In the genomic region with DNA sequence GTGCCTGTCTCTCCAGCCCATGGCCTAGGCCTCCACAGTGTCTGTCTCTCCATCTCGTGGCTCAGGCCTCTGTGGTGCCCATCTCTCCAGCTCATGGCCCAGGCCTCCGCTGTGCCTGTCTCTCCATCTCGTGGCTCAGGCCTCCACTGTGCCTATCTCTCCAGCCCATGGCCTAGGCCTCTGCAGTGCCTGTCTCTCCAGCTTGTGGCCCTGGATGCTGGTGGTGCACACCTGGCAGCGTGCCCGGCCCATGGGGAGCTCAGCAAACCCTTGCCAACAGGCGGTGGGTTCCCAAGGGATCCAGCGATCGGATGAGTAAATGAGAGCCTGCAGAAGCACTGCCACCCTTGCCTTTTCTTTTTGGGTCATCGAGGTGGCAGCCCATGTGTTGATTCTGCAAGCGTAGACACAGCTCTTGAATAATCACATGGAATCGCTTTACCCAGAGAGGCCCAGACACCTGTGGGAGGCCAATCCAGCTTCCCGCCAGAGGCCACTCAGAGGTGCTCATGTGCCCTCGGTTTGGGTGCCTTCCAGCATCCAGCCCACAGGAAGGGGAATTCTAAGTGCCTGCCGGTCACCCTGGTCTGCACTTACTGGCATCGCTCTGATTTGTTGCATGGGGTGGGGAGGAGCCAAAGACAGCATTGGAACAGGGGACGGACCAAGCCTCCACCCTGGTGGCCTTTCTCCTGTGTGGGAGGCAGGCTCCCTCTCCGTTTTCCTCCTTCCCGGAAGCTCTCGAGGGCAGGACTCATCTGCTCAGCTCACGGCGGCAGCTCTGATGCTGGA, we compare ENCODE assay signal across 22 cellular contexts.
A peak's percentile ranks its signal among the peaks of the same experiment; 100 is the strongest.
DNase-seq lines count a peak whose midpoint lies in the region; ATAC-seq and TF ChIP-seq lines count a peak whose summit lies in the region.
"Had no signal": no experiment of that assay in that cellular context is flagged by ENCODE, and none has a peak within 500 bp of the region (broad histone marks: within the 10 kb centered on the region; RNA-seq: fewer than 3 reads in every experiment).

No MANE protein-coding gene starts in this region.

- H3K27ac ChIP-seq in heart left ventricle: no peak overlapping the region
- H3K27ac ChIP-seq: cardiac muscle cell, gastrocnemius medialis, right atrium auricular region, transverse colon had no signal

- no peaks in the 10 kb centered on the region for H3K27me3 ChIP-seq in heart left ventricle
- H3K27me3 ChIP-seq: cardiac muscle cell, gastrocnemius medialis, right atrium auricular region, transverse colon had no signal

- no peak for TF ChIP-seq POLR2A in heart left ventricle (IDR thresholded peaks at IDR 0.05)

- peak; percentile 36 for ATAC-seq in Right ventricle myocardium superior (ENCODE audit: poor library complexity)
- no peak for ATAC-seq in heart left ventricle
- no peak for ATAC-seq in stimulated activated naive CD8-positive, alpha-beta T cell treated with anti-CD3 and anti-CD28 coated beads, Interleukin-15, Interleukin-2, amounts not matched to agents 100 U/mL and 50 U/mL, for 24 hours
- ATAC-seq: activated CD4-positive, CD25-positive, alpha-beta regulatory T cell treated with anti-CD3 and anti-CD28 coated beads, Interleukin-2, amount 50 U/mL, for 24 hours; activated naive CD8-positive, alpha-beta T cell treated with anti-CD3 and anti-CD28 coated beads, Interleukin-2, amount 50 U/mL, for 24 hours; gastrocnemius medialis; HCT116; left colon; stimulated activated naive B cell treated with anti-CD40 and anti-IgM and Interleukin-4, amounts not matched to agents 10 μg/mL and 1 μg/mL and 100 μg/mL, for 72 hours had no signal

- no peak for TF ChIP-seq CTCF in heart left ventricle (IDR thresholded peaks at IDR 0.05)

- peaks cover 0 to 24% (median 9%) of the 10 kb centered on the region in 12 donors for H3K4me1 ChIP-seq in heart left ventricle
- H3K4me1 ChIP-seq: gastrocnemius medialis had no signal

- WGBS in heart left ventricle, 4 donors: 79 to 84% (median 81%) methylated on average over 16 to 21 of the region's 21 CpGs

- intact Hi-C loops in Right ventricle myocardium superior (cut with DNase I): no loop called here
- intact Hi-C loops in heart left ventricle (cut with DNase I): no loop called here

- H3K9me3 ChIP-seq in heart left ventricle: no peaks in the 10 kb centered on the region
- H3K9me3 ChIP-seq: gastrocnemius medialis, right atrium auricular region, transverse colon had no signal

- H3K4me3 ChIP-seq in heart left ventricle: no peak overlapping the region
- H3K4me3 ChIP-seq: cardiac muscle cell, gastrocnemius medialis, right atrium auricular region, transverse colon had no signal

- peak; percentile 37 for DNase-seq in Right ventricle myocardium superior
- DNase-seq in heart left ventricle: no peak
- peak; percentile 88 for DNase-seq in NCI-H2029 treated with DMSO at 0.1 percent for 48 hours (lab: John Stamatoyannopoulos, UW)
- peak; percentile 7 for DNase-seq in astrocyte of the hippocampus (ENCODE audit: low read depth, low spot score)
- no peak for DNase-seq in stimulated activated naive CD8-positive, alpha-beta T cell treated with anti-CD3 and anti-CD28 coated beads, Interleukin-15, Interleukin-2, amounts not matched to agents 100 U/mL and 50 U/mL, for 24 hours
- DNase-seq in GM03348 (ENCODE audit: low spot score): no peak
- DNase-seq in stimulated activated CD4-positive, alpha-beta T cell treated with anti-CD3 and anti-CD28 coated beads, Interleukin-4, amount 100 ng/mL, for 1 hour: no peak
- no peak for DNase-seq in NK-92 (lab: John Stamatoyannopoulos, UW; ENCODE audit: unreplicated experiment)
- DNase-seq: activated naive CD8-positive, alpha-beta T cell treated with anti-CD3 and anti-CD28 coated beads, Interleukin-2, amount 50 U/mL, for 24 hours; erythroblast; gastrocnemius medialis; KBM-7; left colon; nucleus accumbens; stimulated activated CD4-positive, alpha-beta T cell treated with anti-CD3 and anti-CD28 coated beads, Interleukin-15, amount 100 ng/mL, for 24 hours; stimulated activated naive B cell treated with anti-CD40 and anti-IgM and Interleukin-4, amounts not matched to agents 10 μg/mL and 1 μg/mL and 100 μg/mL, for 72 hours; T1000; transverse colon had no signal

- no peaks in the 10 kb centered on the region for H3K36me3 ChIP-seq in heart left ventricle
- H3K36me3 ChIP-seq: cardiac muscle cell, gastrocnemius medialis, right atrium auricular region, transverse colon had no signal

Comparison
In these comparisons a context has a peak if more than half of its experiments do, and no peak if none do; other contexts are left out.
1. DNase-seq: peak in Right ventricle myocardium superior (single experiment), NCI-H2029 treated with DMSO at 0.1 percent for 48 hours (single experiment) and astrocyte of the hippocampus (single experiment); none in heart left ventricle (0 of 5), stimulated activated naive CD8-positive, alpha-beta T cell treated with anti-CD3 and anti-CD28 coated beads, Interleukin-15, Interleukin-2, amounts not matched to agents 100 U/mL and 50 U/mL, for 24 hours (single experiment), GM03348 (single experiment), stimulated activated CD4-positive, alpha-beta T cell treated with anti-CD3 and anti-CD28 coated beads, Interleukin-4, amount 100 ng/mL, for 1 hour (single experiment) and NK-92 (single experiment).